In the genomic region with DNA sequence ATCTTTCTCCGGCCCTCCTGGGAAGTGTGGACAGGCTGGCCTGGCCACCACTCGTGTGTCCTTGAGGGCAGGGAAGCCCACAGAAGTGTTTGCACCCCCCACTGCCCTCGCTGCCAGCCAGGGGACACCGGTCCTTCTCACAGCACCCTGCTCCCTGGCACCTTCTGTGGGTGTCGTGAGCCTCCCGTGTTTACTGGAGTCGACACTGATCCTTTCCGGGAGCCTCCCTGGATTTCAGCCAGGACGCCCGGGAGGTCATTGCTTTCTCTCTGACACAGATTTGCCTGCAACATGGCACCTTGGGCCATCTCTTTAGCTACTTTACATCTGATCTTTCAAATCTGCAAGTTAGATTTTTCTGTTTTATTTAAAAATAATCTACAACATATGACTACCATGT, we compare ENCODE assay signal across 13 cellular contexts.
A peak's percentile ranks its signal among the peaks of the same experiment; 100 is the strongest.
DNase-seq lines count a peak whose midpoint lies in the region; ATAC-seq and TF ChIP-seq lines count a peak whose summit lies in the region.
"Had no signal": no experiment of that assay in that cellular context is flagged by ENCODE, and none has a peak within 500 bp of the region (broad histone marks: within the 10 kb centered on the region; RNA-seq: fewer than 3 reads in every experiment).

No MANE protein-coding gene starts in this region.

- WGBS in prostate gland: 52% methylated on average over 10 of the region's 10 CpGs

- H3K4me3 ChIP-seq in prostate gland: no peak overlapping the region
- H3K4me3 ChIP-seq in ascending aorta: no peak overlapping the region

- peak overlapping the region in 1 of 2 donors; percentile 17 for H3K27ac ChIP-seq in prostate gland
- no peak overlapping the region for H3K27ac ChIP-seq in ascending aorta
- H3K27ac ChIP-seq: 22Rv1 had no signal

- TF ChIP-seq CTCF in prostate gland (IDR thresholded peaks at IDR 0.05) (no peak), ascending aorta (IDR thresholded peaks at IDR 0.05) (no peak)

- DNase-seq in T-helper 1 cell: no peak
- peak; percentile 46 for DNase-seq in RPMI7951 (ENCODE audit: low read depth)
- peak; percentile 39 for DNase-seq in prostate gland (ENCODE audit: low spot score)
- no peak for DNase-seq in ascending aorta (ENCODE audit: low spot score in 2 of 2)
- DNase-seq in GM19240 (ENCODE audit: insufficient read length, low spot score): no peak
- DNase-seq: naive thymus-derived CD8-positive, alpha-beta T cell; NCI-H1436; NCI-H69; stimulated activated naive CD4-positive, alpha-beta T cell had no signal

- H3K4me3 Mint-ChIP-seq in T-helper 1 cell treated with Interleukin-12 subunit alpha and Interleukin-12 subunit beta and Interleukin-4 antibody, amounts not matched to agents 30 μg/mL and 1 μg/mL, for 36 hours: no peak overlapping the region

- H3K36me3 ChIP-seq in prostate gland: peaks cover 0 to 7% of the 10 kb centered on the region in 2 donors
- H3K36me3 ChIP-seq in ascending aorta: peaks cover 31 to 64% of the 10 kb centered on the region in 2 donors

- no peaks in the 10 kb centered on the region for H3K4me1 ChIP-seq in prostate gland (replicated peaks)
- no peaks in the 10 kb centered on the region for H3K4me1 ChIP-seq in ascending aorta

- peak; percentile 22 for ATAC-seq in esophagus mucosa
- no peak for ATAC-seq in GM19023 (IDR thresholded peaks at IDR 0.05; ENCODE audit: unreplicated experiment)

- no peak for TF ChIP-seq POLR2A in prostate gland (IDR thresholded peaks at IDR 0.05)

- H3K27ac Mint-ChIP-seq in T-helper 1 cell treated with Interleukin-12 subunit alpha and Interleukin-12 subunit beta and Interleukin-4 antibody, amounts not matched to agents 30 μg/mL and 1 μg/mL, for 36 hours: peak overlapping the region; percentile 67

- H3K9me3 ChIP-seq in prostate gland: no peaks in the 10 kb centered on the region
- H3K9me3 ChIP-seq in ascending aorta: peaks cover 0 to 7% of the 10 kb centered on the region in 2 donors

- H3K36me3 Mint-ChIP-seq in T-helper 1 cell treated with Interleukin-12 subunit alpha and Interleukin-12 subunit beta and Interleukin-4 antibody, amounts not matched to agents 30 μg/mL and 1 μg/mL, for 36 hours (ENCODE audit: low read depth): peaks cover 68% of the 10 kb centered on the region

- peaks cover 31% of the 10 kb centered on the region for H3K4me1 Mint-ChIP-seq in T-helper 1 cell treated with Interleukin-12 subunit alpha and Interleukin-12 subunit beta and Interleukin-4 antibody, amounts not matched to agents 30 μg/mL and 1 μg/mL, for 36 hours (ENCODE audit: low read depth)

- intact Hi-C loops in prostate gland (cut with DNase I): no loop called here
- intact Hi-C loops in ascending aorta (cut with DNase I): no loop called here

- H3K9me3 Mint-ChIP-seq in T-helper 1 cell treated with Interleukin-12 subunit alpha and Interleukin-12 subunit beta and Interleukin-4 antibody, amounts not matched to agents 30 μg/mL and 1 μg/mL, for 36 hours: peaks cover 26% of the 10 kb centered on the region

- no peaks in the 10 kb centered on the region for H3K27me3 Mint-ChIP-seq in T-helper 1 cell treated with Interleukin-12 subunit alpha and Interleukin-12 subunit beta and Interleukin-4 antibody, amounts not matched to agents 30 μg/mL and 1 μg/mL, for 36 hours (ENCODE audit: low read depth)
- H3K27me3 Mint-ChIP-seq: naive thymus-derived CD8-positive, alpha-beta T cell had no signal

- H3K27me3 ChIP-seq in prostate gland (replicated peaks; ENCODE audit: insufficient read depth) (no peaks in the 10 kb centered on the region), ascending aorta (no peaks in the 10 kb centered on the region)

Comparison
In these comparisons a context has a peak if more than half of its experiments do, and no peak if none do; other contexts are left out.
1. DNase-seq: peak in RPMI7951 (single experiment) and prostate gland (single experiment); none in T-helper 1 cell (0 of 5), ascending aorta (0 of 2) and GM19240 (single experiment).